Comparison of ENCODE assay signal across 32 cellular contexts in the genomic region with DNA sequence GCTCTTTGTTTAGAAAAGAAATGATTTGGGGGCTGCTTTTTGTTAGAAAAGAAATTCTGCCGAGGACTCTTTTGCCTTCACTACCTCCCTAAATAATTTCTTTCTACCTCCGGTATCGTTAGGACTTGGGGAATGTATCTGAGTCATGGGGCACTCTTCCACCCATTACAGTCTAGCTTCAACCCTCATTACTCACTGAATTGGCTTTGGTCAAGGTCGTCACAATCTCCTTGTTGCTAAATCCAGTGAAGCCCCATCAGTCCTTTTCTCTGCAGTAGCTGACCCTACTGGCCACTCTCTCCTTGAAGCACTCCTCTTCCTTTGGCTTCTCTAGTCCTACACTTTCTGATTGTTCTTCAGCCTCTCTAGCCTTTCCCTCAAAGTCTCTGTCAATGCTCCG. TPM values are rescaled to one million over a fixed set of nuclear protein-coding genes. Genes with fewer than 3 reads are reported as not detected.
"Had no signal": no experiment of that assay in that cellular context is flagged by ENCODE, and none has a peak within 500 bp of the region (broad histone marks: within the 10 kb centered on the region; RNA-seq: fewer than 3 reads in every experiment).

No MANE protein-coding gene starts in this region.

- H3K27ac ChIP-seq: brain microvascular endothelial cell, cardiac muscle cell had no signal

- H3K4me3 ChIP-seq: cardiac muscle cell had no signal

- DNase-seq: activated CD4-positive, alpha-beta T cell treated with anti-CD3 and anti-CD28 coated beads for 48 hours; activated CD4-positive, alpha-beta T cell treated with anti-CD3 and anti-CD28 coated beads, Interleukin-2, amount 50 U/mL, for 4 hours; activated CD4-positive, CD25-positive, alpha-beta regulatory T cell treated with anti-CD3 and anti-CD28 coated beads, Interleukin-2, amount 50 U/mL, for 72 hours; activated CD8-positive, alpha-beta memory T cell treated with anti-CD3 and anti-CD28 coated beads, Interleukin-2, amount 10 ng/mL, durations not matched to agents 7 days and 5 days; activated CD8-positive, alpha-beta T cell treated with anti-CD3 and anti-CD28 coated beads, Interleukin-2, amount 10 ng/mL, durations not matched to agents 7 days and 5 days; activated effector memory CD4-positive, alpha-beta T cell treated with Interleukin-2 at 50 U/mL for 16 hours; activated naive CD4-positive, alpha-beta T cell; activated T-cell treated with anti-CD3 and anti-CD28 coated beads, Interleukin-2, amount 50 U/mL, for 24 hours; amygdala; brain microvascular endothelial cell; KG1; NCI-H1092; NCI-H1417; NCI-H2029; NCI-H2107; NCI-H2171 treated with DMSO at 0.1 percent for 48 hours; NCI-H226; NCI-H526; NCI-H82; NK-92 treated with Interleukin-12 subunit alpha and Interleukin-12 subunit beta, amount 100 ng/mL, for 24 hours; OCI-M1; SHP77; T-helper 17 cell; T-helper 9 cell had no signal

- H3K27me3 ChIP-seq: brain microvascular endothelial cell, cardiac muscle cell had no signal

- H3K36me3 ChIP-seq: brain microvascular endothelial cell, cardiac muscle cell had no signal

- ATAC-seq: activated CD8-positive, alpha-beta memory T cell treated with anti-CD3 and anti-CD28 coated beads, Interleukin-2, amount 10 ng/mL, durations not matched to agents 7 days and 5 days; activated CD8-positive, alpha-beta T cell treated with anti-CD3 and anti-CD28 coated beads, Interleukin-2, amount 10 ng/mL, durations not matched to agents 7 days and 5 days; Panc1; T-helper 17 cell; WTC11 had no signal

RNA-seq across cellular contexts. Expression of a gene that starts 34.0 kb away (rescaled TPM):
- total RNA-seq: activated CD8-positive, alpha-beta memory T cell treated with anti-CD3 and anti-CD28 coated beads, Interleukin-2, amount 10 ng/mL, durations not matched to agents 7 days and 5 days; activated CD8-positive, alpha-beta T cell treated with anti-CD3 and anti-CD28 coated beads, Interleukin-2, amount 10 ng/mL, durations not matched to agents 7 days and 5 days; activated T-helper 1 cell treated with anti-CD3 and anti-CD28 coated beads, Interleukin-12 subunit alpha, Interleukin-12 subunit beta, Interleukin-2, Interleukin-4 antibody, amounts not matched to agents 30 ng/mL and 10 ng/mL and 1 ng/mL, durations not matched to agents 14 hours and 24 hours and 36 hours; cardiac muscle cell; LHCN-M2; M059J; NCI-H460; SK-MEL-5; T-helper 17 cell; WTC11 had no signal
- polyA plus RNA-seq: cardiac muscle cell had no signal
